ENCODE assay signal across 22 cellular contexts in genomic region chr17:12850996-12851395, GRCh38.
"Had no signal": no experiment of that assay in that cellular context is flagged by ENCODE, and none has a peak within 500 bp of the region (broad histone marks: within the 10 kb centered on the region; RNA-seq: fewer than 3 reads in every experiment).

No MANE protein-coding gene starts in this region.

- H3K4me3 Mint-ChIP-seq: endodermal cell, immature natural killer cell, mesothelial cell of epicardium, naive B cell had no signal

- ATAC-seq: effector memory CD8-positive, alpha-beta T cell; foreskin keratinocyte; gastroesophageal sphincter; heart left ventricle; left lung; left ventricle myocardium superior; lower lobe of right lung; mucosa of descending colon had no signal

- H3K4me1 Mint-ChIP-seq: immature natural killer cell, mesothelial cell of epicardium, naive B cell had no signal

- H3K36me3 Mint-ChIP-seq: immature natural killer cell, mesothelial cell of epicardium, naive B cell had no signal

- H3K4me1 ChIP-seq: foreskin keratinocyte, gastroesophageal sphincter, heart left ventricle, left lung, lower lobe of right lung had no signal

- DNase-seq: dermis blood vessel endothelial cell; effector CD8-positive, alpha-beta T cell; effector memory CD8-positive, alpha-beta T cell; endodermal cell; foreskin keratinocyte; heart left ventricle; immature natural killer cell; islet precursor cell; kidney; kidney glomerular epithelial cell; left colon; left lung; left ventricle myocardium superior; lower lobe of right lung; mesenchymal stem cell; mucosa of descending colon; naive B cell had no signal

- H3K9me3 Mint-ChIP-seq: effector memory CD8-positive, alpha-beta T cell; endodermal cell; mesothelial cell of epicardium had no signal

- H2AFZ ChIP-seq: hepatocyte had no signal

- H3K27ac Mint-ChIP-seq: effector memory CD8-positive, alpha-beta T cell; endodermal cell; immature natural killer cell; mesothelial cell of epicardium; naive B cell had no signal

- H3K79me2 ChIP-seq: hepatocyte had no signal

- H3K27me3 Mint-ChIP-seq: naive B cell had no signal

- H3K4me2 ChIP-seq: hepatocyte had no signal

- H3K36me3 ChIP-seq: esophagus muscularis mucosa, gastroesophageal sphincter, heart left ventricle, left lung, lower lobe of right lung had no signal

- H3K9me3 ChIP-seq: esophagus muscularis mucosa, gastroesophageal sphincter, heart left ventricle, lower lobe of right lung, mucosa of descending colon had no signal

- H3K27me3 ChIP-seq: esophagus muscularis mucosa, foreskin keratinocyte, gastroesophageal sphincter, heart left ventricle, hepatocyte, left lung had no signal

- H3K27ac ChIP-seq: coronary artery, esophagus muscularis mucosa, foreskin keratinocyte, gastroesophageal sphincter, heart left ventricle, hepatocyte, left lung, lower lobe of right lung had no signal

- H3K4me3 ChIP-seq: coronary artery, esophagus muscularis mucosa, gastroesophageal sphincter, heart left ventricle, hepatocyte, left lung, lower lobe of right lung, mucosa of descending colon had no signal
